ENCODE assay signal across 17 cellular contexts in genomic region chr9:81472701-81473100, GRCh38.
"Had no signal": no experiment of that assay in that cellular context is flagged by ENCODE, and none has a peak within 500 bp of the region (broad histone marks: within the 10 kb centered on the region; RNA-seq: fewer than 3 reads in every experiment).

No MANE protein-coding gene starts in this region.

- H3K27ac Mint-ChIP-seq: activated CD4-positive, alpha-beta T cell treated with anti-CD3 and anti-CD28 coated beads for 36 hours; activated naive CD8-positive, alpha-beta T cell; activated T-helper 1 cell treated with anti-CD3 and anti-CD28 coated beads, Interleukin-12 subunit alpha, Interleukin-12 subunit beta, Interleukin-2, Interleukin-4 antibody, amounts not matched to agents 30 ng/mL and 10 ng/mL and 1 ng/mL, durations not matched to agents 14 hours and 24 hours and 36 hours; stimulated activated memory B cell treated with anti-CD40 and anti-IgM and Interleukin-4, amounts not matched to agents 10 μg/mL and 1 μg/mL and 100 μg/mL, for 72 hours had no signal

- H3K4me1 Mint-ChIP-seq: activated CD4-positive, alpha-beta T cell treated with anti-CD3 and anti-CD28 coated beads for 36 hours; naive B cell; stimulated activated memory B cell treated with anti-CD40 and anti-IgM and Interleukin-4, amounts not matched to agents 10 μg/mL and 1 μg/mL and 100 μg/mL, for 72 hours had no signal

- H3K27me3 ChIP-seq: ovary, upper lobe of right lung had no signal

- H3K36me3 ChIP-seq: ovary, upper lobe of right lung had no signal

- DNase-seq: activated CD4-positive, alpha-beta T cell treated with anti-CD3 and anti-CD28 coated beads for 36 hours; activated CD4-positive, alpha-beta T cell treated with anti-CD3 and anti-CD28 coated beads, Interleukin-2, amount 50 U/mL, for 48 hours; foreskin fibroblast; mucosa of descending colon; naive B cell; ovary; stimulated activated CD4-positive, alpha-beta T cell treated with anti-CD3 and anti-CD28 coated beads, Interleukin-4, amount 100 ng/mL, for 4 hours; T-helper 2 cell; upper lobe of right lung had no signal

- H3K27me3 Mint-ChIP-seq: activated CD4-positive, alpha-beta T cell treated with anti-CD3 and anti-CD28 coated beads for 36 hours had no signal

- H3K9me3 Mint-ChIP-seq: naive B cell; stimulated activated memory B cell treated with anti-CD40 and anti-IgM and Interleukin-4, amounts not matched to agents 10 μg/mL and 1 μg/mL and 100 μg/mL, for 72 hours had no signal

- H3K4me1 ChIP-seq: upper lobe of right lung had no signal

- H3K27ac ChIP-seq: epithelial cell of prostate, ovary, upper lobe of right lung had no signal

- H3K4me2 ChIP-seq: smooth muscle cell had no signal

- H3K36me3 Mint-ChIP-seq: activated naive CD8-positive, alpha-beta T cell; naive B cell; stimulated activated memory B cell treated with anti-CD40 and anti-IgM and Interleukin-4, amounts not matched to agents 10 μg/mL and 1 μg/mL and 100 μg/mL, for 72 hours had no signal

- H3K4me3 Mint-ChIP-seq: activated CD4-positive, alpha-beta T cell treated with anti-CD3 and anti-CD28 coated beads for 36 hours; activated naive CD8-positive, alpha-beta T cell; activated T-helper 1 cell treated with anti-CD3 and anti-CD28 coated beads, Interleukin-12 subunit alpha, Interleukin-12 subunit beta, Interleukin-2, Interleukin-4 antibody, amounts not matched to agents 30 ng/mL and 10 ng/mL and 1 ng/mL, durations not matched to agents 14 hours and 24 hours and 36 hours; naive B cell; neural crest cell; stimulated activated memory B cell treated with anti-CD40 and anti-IgM and Interleukin-4, amounts not matched to agents 10 μg/mL and 1 μg/mL and 100 μg/mL, for 72 hours had no signal

- H3K4me3 ChIP-seq: mucosa of descending colon, ovary, smooth muscle cell, upper lobe of right lung had no signal

- H3K9me3 ChIP-seq: mucosa of descending colon, ovary, upper lobe of right lung had no signal

- ATAC-seq: activated CD4-positive, alpha-beta T cell treated with anti-CD3 and anti-CD28 coated beads for 36 hours; left lobe of liver; mucosa of descending colon; sciatic nerve; stimulated activated memory B cell treated with anti-CD40 and anti-IgM and Interleukin-4, amounts not matched to agents 10 μg/mL and 1 μg/mL and 100 μg/mL, for 72 hours; upper lobe of right lung had no signal
